ENCODE assay signal across 8 cellular contexts in genomic region chr20:10434467-10434831, GRCh38. TPM values are rescaled to one million over a fixed set of nuclear protein-coding genes. Genes with fewer than 3 reads are reported as not detected.
DNase-seq lines count a peak whose midpoint lies in the region; ATAC-seq and TF ChIP-seq lines count a peak whose summit lies in the region.

No MANE protein-coding gene starts in this region.

- H3K36me3 ChIP-seq in DND-41 (ENCODE audit: insufficient read depth, low read length) (peaks cover 4% of the 10 kb centered on the region), GM23248 (ENCODE audit: low read depth) (no peaks in the 10 kb centered on the region)

- H3K27ac Mint-ChIP-seq in activated T-helper 2 cell treated with anti-CD3 and anti-CD28 coated beads, Interferon-gamma antibody, Interleukin-2, Interleukin-4, amounts not matched to agents 10 μg/mL and 5 μg/mL and 100 μg/mL, durations not matched to agents 14 hours and 24 hours and 36 hours: peak overlapping the region; percentile 97
- H3K27ac Mint-ChIP-seq in natural killer cell treated with Interleukin-12 subunit alpha and Interleukin-12 subunit beta and Interleukin-15 and Interleukin-18, amount 100 ng/mL, for 72 hours: peak overlapping the region; percentile 87 to 97

- peaks cover 2% of the 10 kb centered on the region for H4K20me1 ChIP-seq in DND-41 (ENCODE audit: insufficient read depth, low read length)
- H4K20me1 ChIP-seq in GM23248 (ENCODE audit: insufficient read depth): no peaks in the 10 kb centered on the region

- no peaks in the 10 kb centered on the region for H3F3A ChIP-seq in GM23248 (ENCODE audit: insufficient read depth)

- H3K9ac ChIP-seq in DND-41 (ENCODE audit: low read depth, low read length) (peak overlapping the region; percentile 94), GM23248 (peak overlapping the region; percentile 91)

- H3K27ac ChIP-seq in DND-41 (ENCODE audit: low read length): peak overlapping the region; percentile 96
- H3K27ac ChIP-seq in GM23248: peak overlapping the region; percentile 89

- H3K4me1 ChIP-seq in DND-41 (ENCODE audit: insufficient read depth, low read length) (peaks cover 58% of the 10 kb centered on the region), GM23248 (ENCODE audit: insufficient read depth) (peaks cover 6% of the 10 kb centered on the region)

- no peaks in the 10 kb centered on the region for H3K9me2 ChIP-seq in GM23248 (ENCODE audit: insufficient read depth)

- DNase-seq in DND-41 (peak; percentile 96), GM23248 (peak; percentile 99), Kasumi-1 (lab: John Stamatoyannopoulos, UW) (peak; percentile 96 to 97), RPMI8226 (peak; percentile 97), fibroblast of the aortic adventitia (ENCODE audit: low read depth) (peak; percentile 99)
- DNase-seq in activated T-helper 2 cell treated with anti-CD3 and anti-CD28 coated beads, Interferon-gamma antibody, Interleukin-2, Interleukin-4, amounts not matched to agents 10 μg/mL and 5 μg/mL and 100 μg/mL, durations not matched to agents 14 hours and 24 hours and 36 hours (ENCODE audit: low spot score): peak; percentile 73
- DNase-seq in natural killer cell treated with Interleukin-12 subunit alpha and Interleukin-12 subunit beta and Interleukin-15 and Interleukin-18, amount 100 ng/mL, for 72 hours (ENCODE audit: low spot score): peak; percentile 84
- peak; percentile 76 for DNase-seq in stimulated activated naive CD4-positive, alpha-beta T cell treated with Interleukin-2 at 50 U/mL for 16 hours (lab: John Stamatoyannopoulos, UW)

- H2AFZ ChIP-seq in DND-41 (ENCODE audit: low read depth, low read length) (peak overlapping the region; percentile 98), GM23248 (peak overlapping the region; percentile 95)

- H3K27me3 Mint-ChIP-seq in activated T-helper 2 cell treated with anti-CD3 and anti-CD28 coated beads, Interferon-gamma antibody, Interleukin-2, Interleukin-4, amounts not matched to agents 10 μg/mL and 5 μg/mL and 100 μg/mL, durations not matched to agents 14 hours and 24 hours and 36 hours (ENCODE audit: low read depth): no peaks in the 10 kb centered on the region
- H3K27me3 Mint-ChIP-seq in natural killer cell treated with Interleukin-12 subunit alpha and Interleukin-12 subunit beta and Interleukin-15 and Interleukin-18, amount 100 ng/mL, for 72 hours: no peaks in the 10 kb centered on the region

- WGBS in GM23248 (ENCODE audit: low coverage in 1 of 2, low lambda C conversion rate in 2 of 2, missing lambda C conversion rate in 2 of 2), 2 experiments: 0 to 1% methylated on average over 17 of the region's 17 CpGs

- H3K27me3 ChIP-seq in DND-41 (ENCODE audit: insufficient read depth, low read length, poor library complexity): no peaks in the 10 kb centered on the region
- no peaks in the 10 kb centered on the region for H3K27me3 ChIP-seq in GM23248 (replicated peaks; ENCODE audit: insufficient read depth)

- H3K9me3 Mint-ChIP-seq in activated T-helper 2 cell treated with anti-CD3 and anti-CD28 coated beads, Interferon-gamma antibody, Interleukin-2, Interleukin-4, amounts not matched to agents 10 μg/mL and 5 μg/mL and 100 μg/mL, durations not matched to agents 14 hours and 24 hours and 36 hours: no peaks in the 10 kb centered on the region
- H3K9me3 Mint-ChIP-seq in natural killer cell treated with Interleukin-12 subunit alpha and Interleukin-12 subunit beta and Interleukin-15 and Interleukin-18, amount 100 ng/mL, for 72 hours: no peaks in the 10 kb centered on the region

- in situ Hi-C loops in GM23248 (cut with MboI): loop anchor here (25.0 kb wide), 1 partner anchor 1022 kb away; no protein-coding TSS in a partner anchor

- H3K4me2 ChIP-seq in DND-41 (ENCODE audit: insufficient read depth, low read length) (peak overlapping the region; percentile 77), GM23248 (ENCODE audit: unreplicated experiment) (peak overlapping the region; percentile 91)

- peak; percentile 64 for ATAC-seq in DND-41 (ENCODE audit: insufficient read depth, low read depth)
- peak; percentile 53 to 74 for ATAC-seq in natural killer cell treated with Interleukin-12 subunit alpha and Interleukin-12 subunit beta and Interleukin-15 and Interleukin-18, amount 100 ng/mL, for 72 hours

- peaks cover 61% of the 10 kb centered on the region for H3K4me1 Mint-ChIP-seq in activated T-helper 2 cell treated with anti-CD3 and anti-CD28 coated beads, Interferon-gamma antibody, Interleukin-2, Interleukin-4, amounts not matched to agents 10 μg/mL and 5 μg/mL and 100 μg/mL, durations not matched to agents 14 hours and 24 hours and 36 hours (ENCODE audit: low read depth)
- peaks cover 19 to 34% of the 10 kb centered on the region in 2 donors for H3K4me1 Mint-ChIP-seq in natural killer cell treated with Interleukin-12 subunit alpha and Interleukin-12 subunit beta and Interleukin-15 and Interleukin-18, amount 100 ng/mL, for 72 hours (ENCODE audit: low read depth in 2 of 2)

- H3K36me3 Mint-ChIP-seq in activated T-helper 2 cell treated with anti-CD3 and anti-CD28 coated beads, Interferon-gamma antibody, Interleukin-2, Interleukin-4, amounts not matched to agents 10 μg/mL and 5 μg/mL and 100 μg/mL, durations not matched to agents 14 hours and 24 hours and 36 hours (ENCODE audit: low read depth): peaks cover 4% of the 10 kb centered on the region
- H3K36me3 Mint-ChIP-seq in natural killer cell treated with Interleukin-12 subunit alpha and Interleukin-12 subunit beta and Interleukin-15 and Interleukin-18, amount 100 ng/mL, for 72 hours: no peaks in the 10 kb centered on the region

- H3K4me3 ChIP-seq in DND-41 (ENCODE audit: low read depth in 1 of 2, low read length in 2 of 2) (peak overlapping the region; percentile 70 to 87), GM23248 (peak overlapping the region; percentile 82), fibroblast of the aortic adventitia (ENCODE audit: low read depth, low read length) (peak overlapping the region; percentile 89)

- peak overlapping the region; percentile 97 for H3K4me3 Mint-ChIP-seq in activated T-helper 2 cell treated with anti-CD3 and anti-CD28 coated beads, Interferon-gamma antibody, Interleukin-2, Interleukin-4, amounts not matched to agents 10 μg/mL and 5 μg/mL and 100 μg/mL, durations not matched to agents 14 hours and 24 hours and 36 hours (ENCODE audit: low read depth)
- peak overlapping the region; percentile 89 for H3K4me3 Mint-ChIP-seq in natural killer cell treated with Interleukin-12 subunit alpha and Interleukin-12 subunit beta and Interleukin-15 and Interleukin-18, amount 100 ng/mL, for 72 hours

- no peaks in the 10 kb centered on the region for H3K9me3 ChIP-seq in DND-41 (ENCODE audit: insufficient read depth, low read length, severe bottlenecking)
- H3K9me3 ChIP-seq in GM23248 (ENCODE audit: low read depth): no peaks in the 10 kb centered on the region

- TF ChIP-seq CTCF in DND-41 (IDR thresholded peaks at IDR 0.05; ENCODE audit: borderline replicate concordance, extremely low read depth, low read length, poor library complexity, severe bottlenecking): no peak
- TF ChIP-seq CTCF in fibroblast of the aortic adventitia (IDR thresholded peaks at IDR 0.05; ENCODE audit: insufficient read depth, low read length): no peak

- intact Hi-C loops in activated T-helper 2 cell treated with anti-CD3 and anti-CD28 coated beads, Interferon-gamma antibody, Interleukin-2, Interleukin-4, amounts not matched to agents 10 μg/mL and 5 μg/mL and 100 μg/mL, durations not matched to agents 14 hours and 24 hours and 36 hours (cut with micrococcal nuclease): loop anchor here (1.0 to 5.0 kb wide), 5 partner anchors 85 to 1458 kb away; partner anchors contain the start of gene SNAP25

- H3K79me2 ChIP-seq in DND-41 (ENCODE audit: insufficient read depth, low read length) (peaks cover 88% of the 10 kb centered on the region), GM23248 (ENCODE audit: insufficient read depth) (peaks cover 61% of the 10 kb centered on the region)

RNA-seq across cellular contexts. Expression of gene MKKS, which starts 0.4 kb away (rescaled TPM):
- total RNA-seq in GM23248 (2014; rRNA removed; shearing (Covaris generic)): 9.8 and 12.0 TPM in 2 replicates
- 17.4 and 17.8 TPM in 2 replicates for polyA plus RNA-seq in GM23248 (2016; fragmentation: Nextera tagmentation; extraction: Ambion mirVana)
- total RNA-seq in activated T-helper 2 cell treated with anti-CD3 and anti-CD28 coated beads, Interferon-gamma antibody, Interleukin-2, Interleukin-4, amounts not matched to agents 10 μg/mL and 5 μg/mL and 100 μg/mL, durations not matched to agents 14 hours and 24 hours and 36 hours: 8.2 and 8.5 TPM in 2 replicates
- 2.9 and 16.8 TPM in 2 replicates for total RNA-seq in fibroblast of the aortic adventitia (ENCODE audit: low replicate concordance)
- total RNA-seq in natural killer cell treated with Interleukin-12 subunit alpha and Interleukin-12 subunit beta and Interleukin-15 and Interleukin-18, amount 100 ng/mL, for 72 hours: 1 to 10 TPM; 5.6 to 5.7 TPM

RNA-seq across cellular contexts. Expression of gene SLX4IP, which starts 0.7 kb away (rescaled TPM):
- 2.9 and 3.7 TPM in 2 replicates for total RNA-seq in GM23248 (2014; rRNA removed; shearing (Covaris generic))
- 3.4 and 3.9 TPM in 2 replicates for polyA plus RNA-seq in GM23248 (2016; fragmentation: Nextera tagmentation; extraction: Ambion mirVana)
- 6.3 and 6.4 TPM in 2 replicates for total RNA-seq in activated T-helper 2 cell treated with anti-CD3 and anti-CD28 coated beads, Interferon-gamma antibody, Interleukin-2, Interleukin-4, amounts not matched to agents 10 μg/mL and 5 μg/mL and 100 μg/mL, durations not matched to agents 14 hours and 24 hours and 36 hours
- total RNA-seq in fibroblast of the aortic adventitia (ENCODE audit: low replicate concordance): 4.0 and 7.0 TPM in 2 replicates
- total RNA-seq in natural killer cell treated with Interleukin-12 subunit alpha and Interleukin-12 subunit beta and Interleukin-15 and Interleukin-18, amount 100 ng/mL, for 72 hours: 1 to 10 TPM; 3.2 to 4.9 TPM

Comparison
In these comparisons a context has a peak if more than half of its experiments do, and no peak if none do; other contexts are left out.
1. Peak in every context shown above with its lines: DNase-seq, ATAC-seq, H3K4me3 ChIP-seq and H3K27ac ChIP-seq.